2 cellular contexts compared by ENCODE assay signal in the genomic region with DNA sequence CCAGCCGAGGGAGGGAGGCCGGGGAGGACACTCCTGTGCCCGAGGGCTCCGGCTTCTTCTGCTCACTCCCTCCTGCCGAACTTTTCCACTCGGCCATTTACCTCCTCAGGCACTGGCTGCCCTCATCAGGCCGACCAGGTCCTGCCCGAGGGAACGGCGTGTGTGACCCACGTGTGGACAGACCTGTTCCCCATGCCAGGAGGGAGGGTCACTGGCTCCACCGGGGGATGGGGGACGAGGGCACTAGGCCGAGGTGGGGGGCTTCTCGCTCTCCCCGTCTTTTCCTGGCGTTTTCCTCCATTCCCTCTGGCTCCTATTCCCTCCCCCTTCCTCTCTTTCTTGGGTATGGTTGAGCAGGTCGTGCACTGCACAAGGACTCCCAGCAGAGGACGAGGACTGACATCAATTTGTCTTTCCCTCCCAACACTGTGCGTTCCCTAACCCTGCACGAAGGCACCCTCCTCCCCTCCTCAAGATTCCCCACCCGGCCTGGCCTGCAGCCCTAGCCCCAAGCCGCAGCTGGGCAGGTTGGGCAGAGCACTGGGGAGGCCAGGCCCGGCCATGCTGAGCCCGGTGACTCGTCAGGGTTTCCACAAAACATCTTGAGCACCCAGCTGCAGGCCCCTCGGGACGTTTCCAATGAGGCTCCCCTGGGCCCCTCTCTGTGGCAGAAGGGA.
TF ChIP-seq lines count a peak whose summit lies in the region.

No MANE protein-coding gene starts in this region.

TF ChIP-seq in HepG2, 621 proteins besides CTCF, POLR2A, EP300 and RAD21:
- no peak for TF ChIP-seq TRIM24 (CRISPR knock-in tag; IDR thresholded peaks at IDR 0.05)
- TF ChIP-seq, protein P1, sequence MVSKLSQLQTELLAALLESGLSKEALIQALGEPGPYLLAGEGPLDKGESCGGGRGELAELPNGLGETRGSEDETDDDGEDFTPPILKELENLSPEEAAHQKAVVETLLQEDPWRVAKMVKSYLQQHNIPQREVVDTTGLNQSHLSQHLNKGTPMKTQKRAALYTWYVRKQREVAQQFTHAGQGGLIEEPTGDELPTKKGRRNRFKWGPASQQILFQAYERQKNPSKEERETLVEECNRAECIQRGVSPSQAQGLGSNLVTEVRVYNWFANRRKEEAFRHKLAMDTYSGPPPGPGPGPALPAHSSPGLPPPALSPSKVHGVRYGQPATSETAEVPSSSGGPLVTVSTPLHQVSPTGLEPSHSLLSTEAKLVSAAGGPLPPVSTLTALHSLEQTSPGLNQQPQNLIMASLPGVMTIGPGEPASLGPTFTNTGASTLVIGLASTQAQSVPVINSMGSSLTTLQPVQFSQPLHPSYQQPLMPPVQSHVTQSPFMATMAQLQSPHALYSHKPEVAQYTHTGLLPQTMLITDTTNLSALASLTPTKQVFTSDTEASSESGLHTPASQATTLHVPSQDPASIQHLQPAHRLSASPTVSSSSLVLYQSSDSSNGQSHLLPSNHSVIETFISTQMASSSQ (IDR thresholded peaks at IDR 0.05; ENCODE audit: low read depth), result no peak
- TF ChIP-seq, protein P1 (CRISPR knock-in tag; IDR thresholded peaks at IDR 0.05; ENCODE audit: borderline replicate concordance), result no peak
- TF ChIP-seq AGO1 (IDR thresholded peaks at IDR 0.05; ENCODE audit: low read depth, low read length, poor library complexity, severe bottlenecking), result no peak
- TF ChIP-seq, protein P2, sequence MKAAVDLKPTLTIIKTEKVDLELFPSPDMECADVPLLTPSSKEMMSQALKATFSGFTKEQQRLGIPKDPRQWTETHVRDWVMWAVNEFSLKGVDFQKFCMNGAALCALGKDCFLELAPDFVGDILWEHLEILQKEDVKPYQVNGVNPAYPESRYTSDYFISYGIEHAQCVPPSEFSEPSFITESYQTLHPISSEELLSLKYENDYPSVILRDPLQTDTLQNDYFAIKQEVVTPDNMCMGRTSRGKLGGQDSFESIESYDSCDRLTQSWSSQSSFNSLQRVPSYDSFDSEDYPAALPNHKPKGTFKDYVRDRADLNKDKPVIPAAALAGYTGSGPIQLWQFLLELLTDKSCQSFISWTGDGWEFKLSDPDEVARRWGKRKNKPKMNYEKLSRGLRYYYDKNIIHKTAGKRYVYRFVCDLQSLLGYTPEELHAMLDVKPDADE (CRISPR knock-in tag; IDR thresholded peaks at IDR 0.05), result no peak
- TF ChIP-seq, protein P3, sequence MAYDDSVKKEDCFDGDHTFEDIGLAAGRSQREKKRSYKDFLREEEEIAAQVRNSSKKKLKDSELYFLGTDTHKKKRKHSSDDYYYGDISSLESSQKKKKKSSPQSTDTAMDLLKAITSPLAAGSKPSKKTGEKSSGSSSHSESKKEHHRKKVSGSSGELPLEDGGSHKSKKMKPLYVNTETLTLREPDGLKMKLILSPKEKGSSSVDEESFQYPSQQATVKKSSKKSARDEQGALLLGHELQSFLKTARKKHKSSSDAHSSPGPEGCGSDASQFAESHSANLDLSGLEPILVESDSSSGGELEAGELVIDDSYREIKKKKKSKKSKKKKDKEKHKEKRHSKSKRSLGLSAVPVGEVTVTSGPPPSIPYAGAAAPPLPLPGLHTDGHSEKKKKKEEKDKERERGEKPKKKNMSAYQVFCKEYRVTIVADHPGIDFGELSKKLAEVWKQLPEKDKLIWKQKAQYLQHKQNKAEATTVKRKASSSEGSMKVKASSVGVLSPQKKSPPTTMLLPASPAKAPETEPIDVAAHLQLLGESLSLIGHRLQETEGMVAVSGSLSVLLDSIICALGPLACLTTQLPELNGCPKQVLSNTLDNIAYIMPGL (CRISPR knock-in tag; IDR thresholded peaks at IDR 0.05; ENCODE audit: borderline replicate concordance in 1 of 2, low read depth in 1 of 2), result no peak
- TF ChIP-seq, protein P4, sequence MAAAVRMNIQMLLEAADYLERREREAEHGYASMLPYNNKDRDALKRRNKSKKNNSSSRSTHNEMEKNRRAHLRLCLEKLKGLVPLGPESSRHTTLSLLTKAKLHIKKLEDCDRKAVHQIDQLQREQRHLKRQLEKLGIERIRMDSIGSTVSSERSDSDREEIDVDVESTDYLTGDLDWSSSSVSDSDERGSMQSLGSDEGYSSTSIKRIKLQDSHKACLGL (CRISPR knock-in tag; IDR thresholded peaks at IDR 0.05), result no peak
TF ChIP-seq in HepG2: peak in this region for 0.

TF ChIP-seq in GM12891, 5 proteins besides CTCF, POLR2A, EP300 and RAD21:
- TF ChIP-seq PAX5 (IDR thresholded peaks at IDR 0.05; ENCODE audit: insufficient read depth, low read length, severe bottlenecking) (no peak), POU2F2 (IDR thresholded peaks at IDR 0.05; ENCODE audit: low read depth, low read length) (no peak), TAF1 (IDR thresholded peaks at IDR 0.05; ENCODE audit: low read depth, low read length) (no peak), SPI1 (IDR thresholded peaks at IDR 0.05; ENCODE audit: low read depth, low read length) (no peak), POLR2AphosphoS5 (IDR thresholded peaks at IDR 0.05; ENCODE audit: low read depth, low read length) (no peak)
TF ChIP-seq in GM12891: peak in this region for 0.
